Comparison of ENCODE assay signal across 1 cellular context in genomic region chr19:38315657-38316476, GRCh38.
A peak's percentile ranks its signal among the peaks of the same experiment; 100 is the strongest.
TF ChIP-seq lines count a peak whose summit lies in the region.

YIF1B (minus strand) TSS chr19:38315947; CDS start chr19:38315917, 30 bp downstream.

TF ChIP-seq in K562, 482 proteins besides CTCF, POLR2A, EP300 and RAD21 (continued from another document and continues in another):
- TF ChIP-seq, protein P1, sequence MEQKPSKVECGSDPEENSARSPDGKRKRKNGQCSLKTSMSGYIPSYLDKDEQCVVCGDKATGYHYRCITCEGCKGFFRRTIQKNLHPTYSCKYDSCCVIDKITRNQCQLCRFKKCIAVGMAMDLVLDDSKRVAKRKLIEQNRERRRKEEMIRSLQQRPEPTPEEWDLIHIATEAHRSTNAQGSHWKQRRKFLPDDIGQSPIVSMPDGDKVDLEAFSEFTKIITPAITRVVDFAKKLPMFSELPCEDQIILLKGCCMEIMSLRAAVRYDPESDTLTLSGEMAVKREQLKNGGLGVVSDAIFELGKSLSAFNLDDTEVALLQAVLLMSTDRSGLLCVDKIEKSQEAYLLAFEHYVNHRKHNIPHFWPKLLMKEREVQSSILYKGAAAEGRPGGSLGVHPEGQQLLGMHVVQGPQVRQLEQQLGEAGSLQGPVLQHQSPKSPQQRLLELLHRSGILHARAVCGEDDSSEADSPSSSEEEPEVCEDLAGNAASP (IDR thresholded peaks at IDR 0.05): no peak
- TF ChIP-seq CHD1 (IDR thresholded peaks at IDR 0.05; ENCODE audit: low read length) (no peak), USF2 (CRISPR knock-in tag; IDR thresholded peaks at IDR 0.05) (peak; percentile 30; the same call in 1 of the 2 replicates), GTF2A2 (tag; IDR thresholded peaks at IDR 0.05) (no peak), SRSF3 (IDR thresholded peaks at IDR 0.05; ENCODE audit: insufficient read depth, low read length) (no peak), TBL1XR1 (IDR thresholded peaks at IDR 0.05; ENCODE audit: low read length in 2 of 2) (0 out of 4 replicates have a peak, but pooled peaks of 1 of the 2 experiments have one; percentile 22), GATA2 (CRISPR knock-in tag; IDR thresholded peaks at IDR 0.05) (no peak; the same call in 1 of the 2 replicates), NBN (IDR thresholded peaks at IDR 0.05; ENCODE audit: low read depth) (peak; percentile 69; the same call in 1 of the 2 replicates), ILF3 (IDR thresholded peaks at IDR 0.05; ENCODE audit: borderline replicate concordance) (no peak; the same call in 1 of the 2 replicates), SPI1 (IDR thresholded peaks at IDR 0.05; ENCODE audit: borderline replicate concordance, low read depth, low read length) (no peak), PTBP1 (IDR thresholded peaks at IDR 0.05; ENCODE audit: low read depth, low read length) (no peak), NEUROD1 (IDR thresholded peaks at IDR 0.05; ENCODE audit: borderline replicate concordance, low read depth, low read length, partially characterized antibody) (no peak), BCL6 (CRISPR knock-in tag; IDR thresholded peaks at IDR 0.05) (no peak), ZNF212 (CRISPR knock-in tag; IDR thresholded peaks at IDR 0.05) (no peak), MBD2 (IDR thresholded peaks at IDR 0.05; ENCODE audit: borderline replicate concordance, low read depth) (peak; percentile 62; the same call in 1 of the 2 replicates), GTF2E2 (tag; IDR thresholded peaks at IDR 0.05) (no peak), SETDB1 (IDR thresholded peaks at IDR 0.05; ENCODE audit: low read length) (no peak), ZNF134 (CRISPR knock-in tag; conservative IDR thresholded peaks at IDR 0.05) (no peak), MAFF (IDR thresholded peaks at IDR 0.05; ENCODE audit: low read length) (no peak), MAZ (CRISPR knock-in tag; conservative IDR thresholded peaks at IDR 0.05 in 1 of 2, IDR thresholded peaks at IDR 0.05 in 1 of 2) (no peak; a peak in 2 of 4 replicates), ARHGAP35 (IDR thresholded peaks at IDR 0.05; ENCODE audit: partially characterized antibody) (no peak), XRCC4 (IDR thresholded peaks at IDR 0.05; ENCODE audit: extremely low read depth, insufficient read depth, insufficient read length) (no peak), NFYB (IDR thresholded peaks at IDR 0.05; ENCODE audit: extremely low read depth, insufficient read length) (peak; percentile 30), MCM5 (IDR thresholded peaks at IDR 0.05; ENCODE audit: low read depth) (no peak), ZNF318 (IDR thresholded peaks at IDR 0.05; ENCODE audit: borderline replicate concordance in 1 of 2, low read depth in 1 of 2) (no peak), TEAD1 (CRISPR knock-in tag; IDR thresholded peaks at IDR 0.05) (0 out of 4 replicates have a peak, but pooled peaks of 1 of the 2 experiments have one; percentile 41), SMARCA5 (IDR thresholded peaks at IDR 0.05) (peak; percentile 46; the same call in 1 of the 2 replicates), HMBOX1 (IDR thresholded peaks at IDR 0.05) (no peak), SOX6 (IDR thresholded peaks at IDR 0.05) (no peak), ZFX (CRISPR knock-in tag; IDR thresholded peaks at IDR 0.05) (peak; percentile 50), CREBBP (IDR thresholded peaks at IDR 0.05; ENCODE audit: low read depth, low read length) (no peak), KDM5B (IDR thresholded peaks at IDR 0.05; ENCODE audit: insufficient replicate concordance, low read depth, low read length) (no peak), ELK3 (CRISPR knock-in tag; IDR thresholded peaks at IDR 0.05) (no peak), NFE2 (IDR thresholded peaks at IDR 0.05; ENCODE audit: low read depth) (0 out of 2 replicates have a peak, but pooled peaks have one; percentile 2), BRF1 (IDR thresholded peaks at IDR 0.05; ENCODE audit: borderline replicate concordance, extremely low read depth, insufficient read length) (no peak), RFX1 (IDR thresholded peaks at IDR 0.05) (no peak), HNRNPK (IDR thresholded peaks at IDR 0.05; ENCODE audit: low read depth, low read length, poor library complexity, severe bottlenecking) (peak; percentile 41), ERF (CRISPR knock-in tag; IDR thresholded peaks at IDR 0.05) (no peak), PRPF4 (IDR thresholded peaks at IDR 0.05; ENCODE audit: insufficient read depth, low read depth, low read length, poor library complexity, severe bottlenecking) (no peak), CBX1 (IDR thresholded peaks at IDR 0.05; ENCODE audit: low read depth) (no peak), MEIS2 (IDR thresholded peaks at IDR 0.05; ENCODE audit: partially characterized antibody) (peak; percentile 54), IFI16 (CRISPR knock-in tag; IDR thresholded peaks at IDR 0.05) (no peak), GABPB1 (CRISPR knock-in tag; IDR thresholded peaks at IDR 0.05) (no peak)
- TF ChIP-seq, protein P2, sequence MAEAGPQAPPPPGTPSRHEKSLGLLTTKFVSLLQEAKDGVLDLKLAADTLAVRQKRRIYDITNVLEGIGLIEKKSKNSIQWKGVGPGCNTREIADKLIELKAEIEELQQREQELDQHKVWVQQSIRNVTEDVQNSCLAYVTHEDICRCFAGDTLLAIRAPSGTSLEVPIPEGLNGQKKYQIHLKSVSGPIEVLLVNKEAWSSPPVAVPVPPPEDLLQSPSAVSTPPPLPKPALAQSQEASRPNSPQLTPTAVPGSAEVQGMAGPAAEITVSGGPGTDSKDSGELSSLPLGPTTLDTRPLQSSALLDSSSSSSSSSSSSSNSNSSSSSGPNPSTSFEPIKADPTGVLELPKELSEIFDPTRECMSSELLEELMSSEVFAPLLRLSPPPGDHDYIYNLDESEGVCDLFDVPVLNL (CRISPR knock-in tag; IDR thresholded peaks at IDR 0.05; ENCODE audit: low read depth): no peak
- TF ChIP-seq, protein P3, sequence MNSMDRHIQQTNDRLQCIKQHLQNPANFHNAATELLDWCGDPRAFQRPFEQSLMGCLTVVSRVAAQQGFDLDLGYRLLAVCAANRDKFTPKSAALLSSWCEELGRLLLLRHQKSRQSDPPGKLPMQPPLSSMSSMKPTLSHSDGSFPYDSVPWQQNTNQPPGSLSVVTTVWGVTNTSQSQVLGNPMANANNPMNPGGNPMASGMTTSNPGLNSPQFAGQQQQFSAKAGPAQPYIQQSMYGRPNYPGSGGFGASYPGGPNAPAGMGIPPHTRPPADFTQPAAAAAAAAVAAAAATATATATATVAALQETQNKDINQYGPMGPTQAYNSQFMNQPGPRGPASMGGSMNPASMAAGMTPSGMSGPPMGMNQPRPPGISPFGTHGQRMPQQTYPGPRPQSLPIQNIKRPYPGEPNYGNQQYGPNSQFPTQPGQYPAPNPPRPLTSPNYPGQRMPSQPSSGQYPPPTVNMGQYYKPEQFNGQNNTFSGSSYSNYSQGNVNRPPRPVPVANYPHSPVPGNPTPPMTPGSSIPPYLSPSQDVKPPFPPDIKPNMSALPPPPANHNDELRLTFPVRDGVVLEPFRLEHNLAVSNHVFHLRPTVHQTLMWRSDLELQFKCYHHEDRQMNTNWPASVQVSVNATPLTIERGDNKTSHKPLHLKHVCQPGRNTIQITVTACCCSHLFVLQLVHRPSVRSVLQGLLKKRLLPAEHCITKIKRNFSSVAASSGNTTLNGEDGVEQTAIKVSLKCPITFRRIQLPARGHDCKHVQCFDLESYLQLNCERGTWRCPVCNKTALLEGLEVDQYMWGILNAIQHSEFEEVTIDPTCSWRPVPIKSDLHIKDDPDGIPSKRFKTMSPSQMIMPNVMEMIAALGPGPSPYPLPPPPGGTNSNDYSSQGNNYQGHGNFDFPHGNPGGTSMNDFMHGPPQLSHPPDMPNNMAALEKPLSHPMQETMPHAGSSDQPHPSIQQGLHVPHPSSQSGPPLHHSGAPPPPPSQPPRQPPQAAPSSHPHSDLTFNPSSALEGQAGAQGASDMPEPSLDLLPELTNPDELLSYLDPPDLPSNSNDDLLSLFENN (IDR thresholded peaks at IDR 0.05; ENCODE audit: low read depth in 2 of 2, low read length in 2 of 2): no peak
- TF ChIP-seq, protein P4, sequence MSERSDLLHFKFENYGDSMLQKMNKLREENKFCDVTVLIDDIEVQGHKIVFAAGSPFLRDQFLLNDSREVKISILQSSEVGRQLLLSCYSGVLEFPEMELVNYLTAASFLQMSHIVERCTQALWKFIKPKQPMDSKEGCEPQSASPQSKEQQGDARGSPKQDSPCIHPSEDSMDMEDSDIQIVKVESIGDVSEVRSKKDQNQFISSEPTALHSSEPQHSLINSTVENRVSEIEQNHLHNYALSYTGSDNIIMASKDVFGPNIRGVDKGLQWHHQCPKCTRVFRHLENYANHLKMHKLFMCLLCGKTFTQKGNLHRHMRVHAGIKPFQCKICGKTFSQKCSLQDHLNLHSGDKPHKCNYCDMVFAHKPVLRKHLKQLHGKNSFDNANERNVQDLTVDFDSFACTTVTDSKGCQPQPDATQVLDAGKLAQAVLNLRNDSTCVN (CRISPR knock-in tag; IDR thresholded peaks at IDR 0.05): no peak
- TF ChIP-seq, protein P5, sequence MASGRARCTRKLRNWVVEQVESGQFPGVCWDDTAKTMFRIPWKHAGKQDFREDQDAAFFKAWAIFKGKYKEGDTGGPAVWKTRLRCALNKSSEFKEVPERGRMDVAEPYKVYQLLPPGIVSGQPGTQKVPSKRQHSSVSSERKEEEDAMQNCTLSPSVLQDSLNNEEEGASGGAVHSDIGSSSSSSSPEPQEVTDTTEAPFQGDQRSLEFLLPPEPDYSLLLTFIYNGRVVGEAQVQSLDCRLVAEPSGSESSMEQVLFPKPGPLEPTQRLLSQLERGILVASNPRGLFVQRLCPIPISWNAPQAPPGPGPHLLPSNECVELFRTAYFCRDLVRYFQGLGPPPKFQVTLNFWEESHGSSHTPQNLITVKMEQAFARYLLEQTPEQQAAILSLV (tag; IDR thresholded peaks at IDR 0.05): no peak
